ENCODE assay signal across 10 cellular contexts in genomic region chr3:69090021-69090420, GRCh38. TPM values are rescaled to one million over a fixed set of nuclear protein-coding genes. Genes with fewer than 3 reads are reported as not detected.
DNase-seq lines count a peak whose midpoint lies in the region; ATAC-seq and TF ChIP-seq lines count a peak whose summit lies in the region.
"Had no signal": no experiment of that assay in that cellular context is flagged by ENCODE, and none has a peak within 500 bp of the region (broad histone marks: within the 10 kb centered on the region; RNA-seq: fewer than 3 reads in every experiment).

No MANE protein-coding gene starts in this region.

- H3K27me3 Mint-ChIP-seq in activated T-cell treated with anti-CD3 and anti-CD28 coated beads, Interleukin-2, amount 50 U/mL, for 4 hours (ENCODE audit: low read depth): no peaks in the 10 kb centered on the region

- in situ Hi-C loops in astrocyte of the spinal cord (cut with HindIII; ENCODE audit: low sequenced_read_pairs): no loop called here

- TF ChIP-seq CTCF in astrocyte of the spinal cord (IDR thresholded peaks at IDR 0.05; ENCODE audit: low read depth, low read length): no peak
- TF ChIP-seq CTCF in upper lobe of left lung (IDR thresholded peaks at IDR 0.05): no peak

- ATAC-seq in activated T-cell treated with anti-CD3 and anti-CD28 coated beads, Interleukin-2, amount 50 U/mL, for 4 hours: no peak
- no peak for ATAC-seq in upper lobe of left lung (ENCODE audit: low FRiP score in 2 of 2)
- ATAC-seq in HG03354 (IDR thresholded peaks at IDR 0.05; ENCODE audit: poor library complexity, severe bottlenecking, unreplicated experiment): no peak
- ATAC-seq: left colon had no signal

- WGBS in upper lobe of left lung, 2 donors: 45% methylated on average over 3 of the region's 3 CpGs

- TF ChIP-seq POLR2A in upper lobe of left lung (IDR thresholded peaks at IDR 0.05): no peak

- H3K36me3 Mint-ChIP-seq in activated T-cell treated with anti-CD3 and anti-CD28 coated beads, Interleukin-2, amount 50 U/mL, for 4 hours (ENCODE audit: insufficient read depth): peaks cover 17% of the 10 kb centered on the region

- no peaks in the 10 kb centered on the region for H3K9me3 ChIP-seq in upper lobe of left lung

- peaks cover 82 to 91% (median 86%) of the 10 kb centered on the region in 4 donors for H3K4me1 ChIP-seq in upper lobe of left lung

- H3K36me3 ChIP-seq in upper lobe of left lung: peaks cover 0 to 3% (median 0%) of the 10 kb centered on the region in 4 donors

- H3K27ac ChIP-seq in upper lobe of left lung: peak overlapping the region in 3 of 4 donors; percentile 80 to 96 (median 93)

- H3K4me3 ChIP-seq in astrocyte of the spinal cord (ENCODE audit: low read depth, low read length) (no peak overlapping the region), upper lobe of left lung (no peak overlapping the region)

- TF ChIP-seq EP300 in upper lobe of left lung (IDR thresholded peaks at IDR 0.05): no peak

- peaks cover 75% of the 10 kb centered on the region for H3K4me1 Mint-ChIP-seq in activated T-cell treated with anti-CD3 and anti-CD28 coated beads, Interleukin-2, amount 50 U/mL, for 4 hours (ENCODE audit: low read depth)

- DNase-seq in activated T-cell treated with anti-CD3 and anti-CD28 coated beads, Interleukin-2, amount 50 U/mL, for 4 hours: no peak
- DNase-seq in activated T-cell treated with anti-CD3 and anti-CD28 coated beads for 4 hours (no peak), astrocyte of the spinal cord (ENCODE audit: low read depth, low spot score) (peak; percentile 73), kidney tubule cell (ENCODE audit: low spot score) (peak; percentile 71), upper lobe of left lung (no peak), NCI-H1694 treated with DMSO at 0.1 percent for 48 hours (lab: John Stamatoyannopoulos, UW) (no peak)
- DNase-seq in stimulated activated CD4-positive, alpha-beta T cell treated with anti-CD3 and anti-CD28 coated beads, Interleukin-4, amount 100 ng/mL, for 24 hours: no peak
- DNase-seq: activated CD4-positive, alpha-beta T cell treated with anti-CD3 and anti-CD28 coated beads for 4 hours; left colon had no signal

- H3K9me3 Mint-ChIP-seq in activated T-cell treated with anti-CD3 and anti-CD28 coated beads, Interleukin-2, amount 50 U/mL, for 4 hours: no peaks in the 10 kb centered on the region

- H3K27me3 ChIP-seq in upper lobe of left lung: no peaks in the 10 kb centered on the region

- H3K4me3 Mint-ChIP-seq in activated T-cell treated with anti-CD3 and anti-CD28 coated beads, Interleukin-2, amount 50 U/mL, for 4 hours: peak overlapping the region; percentile 64

RNA-seq across cellular contexts. Expression of gene ARL6IP5, which starts 5.3 kb away (rescaled TPM):
- total RNA-seq in activated T-cell treated with anti-CD3 and anti-CD28 coated beads, Interleukin-2, amount 50 U/mL, for 4 hours: 10 to 100 TPM; 50.1 to 58.6 (median 58.5) TPM
- 100 to 1,000 TPM in 4 of 6 donors, 10 to 100 TPM in 2; 34.6 to 145 (median 125) TPM for total RNA-seq in upper lobe of left lung

RNA-seq across cellular contexts. Expression of gene UBA3, which starts 9.9 kb away (rescaled TPM):
- 10 to 100 TPM; 59.3 to 62.6 (median 61.6) TPM for total RNA-seq in activated T-cell treated with anti-CD3 and anti-CD28 coated beads, Interleukin-2, amount 50 U/mL, for 4 hours
- total RNA-seq in upper lobe of left lung: 10 to 100 TPM; 36.8 to 71.9 (median 50.5) TPM

RNA-seq across cellular contexts. Expression of gene LMOD3, which starts 32.4 kb away (rescaled TPM):
- not detected for total RNA-seq in activated T-cell treated with anti-CD3 and anti-CD28 coated beads, Interleukin-2, amount 50 U/mL, for 4 hours
- total RNA-seq in upper lobe of left lung: 1 to 10 TPM in 1 of 6 donors, under 1 TPM in 3, not detected in 2; 0.17 to 4.2 (median 0.40) TPM

RNA-seq across cellular contexts. Expression of gene TMF1, which starts 37.9 kb away (rescaled TPM):
- total RNA-seq in activated T-cell treated with anti-CD3 and anti-CD28 coated beads, Interleukin-2, amount 50 U/mL, for 4 hours: 10 to 100 TPM; 21.0 to 27.4 (median 23.6) TPM
- 100 to 1,000 TPM in 1 of 6 donors, 10 to 100 TPM in 5; 30.2 to 212 (median 53.0) TPM for total RNA-seq in upper lobe of left lung

Comparison
In these comparisons a context has a peak if more than half of its experiments do, and no peak if none do; other contexts are left out.
1. DNase-seq: peak in astrocyte of the spinal cord (single experiment) and kidney tubule cell (single experiment); none in activated T-cell treated with anti-CD3 and anti-CD28 coated beads, Interleukin-2, amount 50 U/mL, for 4 hours (single experiment), activated T-cell treated with anti-CD3 and anti-CD28 coated beads for 4 hours (single experiment), upper lobe of left lung (0 of 2), stimulated activated CD4-positive, alpha-beta T cell treated with anti-CD3 and anti-CD28 coated beads, Interleukin-4, amount 100 ng/mL, for 24 hours (single experiment) and NCI-H1694 treated with DMSO at 0.1 percent for 48 hours (single experiment).